In genomic region chr10:32955790-32956189, GRCh38 we compare ENCODE assay signal across 9 cellular contexts. TPM values are rescaled to one million over a fixed set of nuclear protein-coding genes. Genes with fewer than 3 reads are reported as not detected.
DNase-seq lines count a peak whose midpoint lies in the region; ATAC-seq and TF ChIP-seq lines count a peak whose summit lies in the region.
"Had no signal": no experiment of that assay in that cellular context is flagged by ENCODE, and none has a peak within 500 bp of the region (broad histone marks: within the 10 kb centered on the region; RNA-seq: fewer than 3 reads in every experiment).

No MANE protein-coding gene starts in this region.

- no peak for TF ChIP-seq POLR2A in IMR-90 (IDR thresholded peaks at IDR 0.05; ENCODE audit: low read depth, low read length)

- H4K5ac ChIP-seq in IMR-90 (ENCODE audit: low read depth, low read length), result no peak overlapping the region

- no peaks in the 10 kb centered on the region for H3K27me3 Mint-ChIP-seq in dendritic cell treated with granulocyte-macrophage colony-stimulating factor and Interleukin-4, amounts not matched to agents 40 ng/mL and 50 ng/mL, for 4 days
- H3K27me3 Mint-ChIP-seq in CD14-positive monocyte (ENCODE audit: low read depth in 3 of 3), result peaks cover 0 to 3% (median 0%) of the 10 kb centered on the region in 3 donors

- intact Hi-C loops in IMR-90 (cut with micrococcal nuclease), result no loop called here
- intact Hi-C loops in dendritic cell treated with granulocyte-macrophage colony-stimulating factor and Interleukin-4, amounts not matched to agents 40 ng/mL and 50 ng/mL, for 4 days (cut with micrococcal nuclease), result loop anchor here (5.0 kb wide), 1 partner anchor 52 kb away; no protein-coding TSS in a partner anchor
- intact Hi-C loops in sciatic nerve (cut with DNase I), result no loop called here
- intact Hi-C loops in CD14-positive monocyte (cut with micrococcal nuclease), result loop anchor here in 1 of 2 donors (5.0 kb wide), 1 partner anchor 52 kb away; no protein-coding TSS in a partner anchor

- no peak overlapping the region for H2AFZ ChIP-seq in IMR-90 (replicated peaks; ENCODE audit: low read length, poor library complexity)

- H4K91ac ChIP-seq in IMR-90 (ENCODE audit: insufficient read depth, low read depth, low read length), result no peak overlapping the region

- no peaks in the 10 kb centered on the region for H3K27me3 ChIP-seq in IMR-90 (ENCODE audit: control insufficient read depth, insufficient read depth, low read length)
- H3K27me3 ChIP-seq in muscle layer of colon (ENCODE audit: control insufficient read depth in 1 of 2, insufficient read depth in 2 of 2, low read length in 2 of 2), result no peaks in the 10 kb centered on the region

- peak overlapping the region; percentile 10; the same call in 1 of the 2 replicates for H3K27ac ChIP-seq in IMR-90 (ENCODE audit: insufficient read depth, low read length)
- peak overlapping the region; percentile 67 for H3K27ac ChIP-seq in muscle layer of colon (ENCODE audit: low read depth, low read length)

- H2BK15ac ChIP-seq in IMR-90 (ENCODE audit: low read depth, low read length), result no peak overlapping the region

- no peak overlapping the region for H2BK20ac ChIP-seq in IMR-90 (ENCODE audit: low read depth, low read length)

- peaks cover 75% of the 10 kb centered on the region for H3K4me1 Mint-ChIP-seq in dendritic cell treated with granulocyte-macrophage colony-stimulating factor and Interleukin-4, amounts not matched to agents 40 ng/mL and 50 ng/mL, for 4 days (ENCODE audit: low read depth)
- H3K4me1 Mint-ChIP-seq in CD14-positive monocyte, result peaks cover 66% of the 10 kb centered on the region

- H3K36me3 Mint-ChIP-seq in dendritic cell treated with granulocyte-macrophage colony-stimulating factor and Interleukin-4, amounts not matched to agents 40 ng/mL and 50 ng/mL, for 4 days (ENCODE audit: low read depth), result peaks cover 19% of the 10 kb centered on the region
- H3K36me3 Mint-ChIP-seq in CD14-positive monocyte, result peaks cover 13 to 34% of the 10 kb centered on the region in 2 donors

- POLR2A ChIA-PET in AG04449 (lab: Yijun Ruan, JAX) (interaction anchor here (1.2 to 6.1 kb wide), 3 partner anchors 25 to 50 kb away, joined by 3 to 45 read pairs (median 6); no protein-coding TSS in a partner anchor), IMR-90 (lab: Charles Lee; ENCODE audit: unreplicated experiment) (interaction anchor here (1.0 to 2.2 kb wide), 2 partner anchors 25 to 49 kb away, joined by 3 to 7 read pairs; no protein-coding TSS in a partner anchor)

- H3K27ac Mint-ChIP-seq in dendritic cell treated with granulocyte-macrophage colony-stimulating factor and Interleukin-4, amounts not matched to agents 40 ng/mL and 50 ng/mL, for 4 days, result no peak overlapping the region
- no peak overlapping the region for H3K27ac Mint-ChIP-seq in CD14-positive monocyte

- BruUV-seq in IMR-90 (replicated peaks; lab: Mats Ljungman, UMichigan), result no TSS peak

- H2BK120ac ChIP-seq in IMR-90 (ENCODE audit: low read depth, low read length), result no peak overlapping the region

- no peak overlapping the region for H2AK9ac ChIP-seq in IMR-90 (replicated peaks; ENCODE audit: low read depth, low read length, poor library complexity)

- in situ Hi-C loops in IMR-90 (cut with MboI; ENCODE audit: low sequenced_read_pairs), result no loop called here

- H3K4me1 ChIP-seq in IMR-90 (ENCODE audit: control insufficient read depth, insufficient read depth, low read length), result peaks cover 17% of the 10 kb centered on the region
- H3K4me1 ChIP-seq in muscle layer of colon (ENCODE audit: insufficient read depth, low read length), result peaks cover 45% of the 10 kb centered on the region

- CTCF ChIA-PET in AG04449 (lab: Yijun Ruan, JAX) (interaction anchor here (1.4 kb wide), 1 partner anchor 53 kb away, joined by 6 read pairs; no protein-coding TSS in a partner anchor), IMR-90 (lab: Yijun Ruan, JAX) (no interaction called here)

- H3K9me1 ChIP-seq in IMR-90 (ENCODE audit: insufficient read depth, low read length), result peaks cover 4% of the 10 kb centered on the region

- H2AK5ac ChIP-seq in IMR-90 (ENCODE audit: low read depth, low read length), result no peak overlapping the region

- no peak overlapping the region; a peak in 1 of 4 replicates for H4K8ac ChIP-seq in IMR-90 (ENCODE audit: low read depth in 2 of 2, low read length in 2 of 2)

- H3K23ac ChIP-seq in IMR-90 (ENCODE audit: low read depth, low read length), result peak overlapping the region; percentile 76; the same call in 1 of the 2 replicates

- H2BK5ac ChIP-seq in IMR-90 (ENCODE audit: low read depth, low read length, poor library complexity, severe bottlenecking), result peak overlapping the region; percentile 99

- TF ChIP-seq CTCF in AG04449 (IDR thresholded peaks at IDR 0.05; ENCODE audit: insufficient read depth, low read length, missing control alignments), result no peak
- TF ChIP-seq CTCF in IMR-90 (conservative IDR thresholded peaks at IDR 0.05; ENCODE audit: low read depth, low read length), result no peak
- TF ChIP-seq CTCF in CD14-positive monocyte (IDR thresholded peaks at IDR 0.05), result no peak

- H4K20me1 ChIP-seq in IMR-90 (ENCODE audit: insufficient read depth, low read length), result peaks cover 68% of the 10 kb centered on the region

- H3K36me3 ChIP-seq in IMR-90 (ENCODE audit: control insufficient read depth, insufficient read depth, low read length) (peaks cover 5% of the 10 kb centered on the region), muscle layer of colon (ENCODE audit: insufficient read depth, low read length) (no peaks in the 10 kb centered on the region)

- DNase-seq in AG04449 (ENCODE audit: low read depth, low spot score) (no peak), IMR-90 (no peak), sciatic nerve (ENCODE audit: low spot score) (no peak), CD14-positive monocyte (ENCODE audit: low spot score) (no peak), SHP77 treated with DMSO at 0.1 percent for 48 hours (lab: John Stamatoyannopoulos, UW) (no peak)
- DNase-seq: activated CD4-positive, CD25-positive, alpha-beta regulatory T cell treated with anti-CD3 and anti-CD28 coated beads, Interleukin-2, amount 50 U/mL, for 72 hours had no signal

- H3K4me2 ChIP-seq in IMR-90 (ENCODE audit: low read depth, low read length), result peak overlapping the region; percentile 100

- H3K56ac ChIP-seq in IMR-90 (ENCODE audit: extremely low read depth, insufficient read depth, low read length), result 0 out of 2 replicates have a peak overlapping the region, but pooled peaks have one; percentile 97

- H3K9me3 Mint-ChIP-seq in dendritic cell treated with granulocyte-macrophage colony-stimulating factor and Interleukin-4, amounts not matched to agents 40 ng/mL and 50 ng/mL, for 4 days, result no peaks in the 10 kb centered on the region
- H3K9me3 Mint-ChIP-seq in CD14-positive monocyte, result no peaks in the 10 kb centered on the region

- peak overlapping the region; percentile 77 for H3K4me3 Mint-ChIP-seq in dendritic cell treated with granulocyte-macrophage colony-stimulating factor and Interleukin-4, amounts not matched to agents 40 ng/mL and 50 ng/mL, for 4 days
- peak overlapping the region in 1 of 2 donors; percentile 84 for H3K4me3 Mint-ChIP-seq in CD14-positive monocyte

- no peaks in the 10 kb centered on the region for H3K9me3 ChIP-seq in IMR-90 (ENCODE audit: control insufficient read depth, insufficient read depth, low read length)
- no peaks in the 10 kb centered on the region for H3K9me3 ChIP-seq in muscle layer of colon (ENCODE audit: low read length)

- no peak overlapping the region; the same call in 1 of the 2 replicates for H3K18ac ChIP-seq in IMR-90 (ENCODE audit: low read depth, low read length)

- no peak for TF ChIP-seq RAD21 in IMR-90 (IDR thresholded peaks at IDR 0.05; ENCODE audit: low read length)

- H3K79me1 ChIP-seq in IMR-90 (ENCODE audit: low read depth in 1 of 2, low read length in 2 of 2), result peaks cover 0 to 20% of the 10 kb centered on the region in 2 experiments; a peak in 2 of 4 replicates

- no CpG with 5 or more reads among the region's 1 CpG for WGBS in IMR-90 (ENCODE audit: extremely low coverage in 2 of 2, insufficient read length in 1 of 2), 2 experiments

- H3K4ac ChIP-seq in IMR-90 (ENCODE audit: low read depth, low read length), result no peak overlapping the region

- dilution Hi-C loops in IMR-90 (cut with HindIII; ENCODE audit: low sequenced_read_pairs, unreplicated experiment), result no loop called here

- no peak for ATAC-seq in IMR-90 (ENCODE audit: low read depth)
- ATAC-seq in sciatic nerve, result no peak
- no peak for ATAC-seq in GM18498 (IDR thresholded peaks at IDR 0.05; ENCODE audit: unreplicated experiment)

- peak overlapping the region; percentile 100; the same call in 1 of the 2 replicates for H3K9ac ChIP-seq in IMR-90 (ENCODE audit: low read depth, low read length)
- peak overlapping the region; percentile 73 for H3K9ac ChIP-seq in muscle layer of colon (ENCODE audit: low read length)

- H3K4me3 ChIP-seq in AG04449 (ENCODE audit: low read depth, low read length) (peak overlapping the region; percentile 75), IMR-90 (ENCODE audit: insufficient read depth, low read depth, low read length) (peak overlapping the region; percentile 100), muscle layer of colon (ENCODE audit: low read depth in 1 of 2, low read length in 2 of 2) (peak overlapping the region in 1 of 2 donors; percentile 82)

- peak overlapping the region; percentile 93; the same call in 1 of the 2 replicates for H3K14ac ChIP-seq in IMR-90 (replicated peaks; ENCODE audit: low read depth, low read length)

TF ChIP-seq in IMR-90, 13 proteins besides CTCF, POLR2A, EP300 and RAD21:
- TF ChIP-seq RCOR1 (IDR thresholded peaks at IDR 0.05; ENCODE audit: insufficient replicate concordance, low read length) (no peak), MAFK (IDR thresholded peaks at IDR 0.05; ENCODE audit: low read depth, low read length) (no peak)

RNA-seq across cellular contexts. Expression of gene ITGB1, which starts 2.2 kb away (rescaled TPM):
- 1,331 and 2,388 TPM in 2 replicates for total RNA-seq in IMR-90 (2012; rRNA removed)
- 1,631 and 2,066 TPM in 2 replicates for polyA plus RNA-seq in IMR-90 (2012; rRNA removed)
- polyA plus RNA-seq in IMR-90 (2012; cell fraction: cytosol; rRNA removed), result 248 and 281 TPM in 2 replicates
- 53.9 and 506 TPM in 2 replicates for polyA plus RNA-seq in IMR-90 (2012; cell fraction: nucleus; rRNA removed; ENCODE audit: low replicate concordance)
- total RNA-seq in sciatic nerve, result 373 TPM
- 100 to 1,000 TPM; 127 to 157 TPM for polyA plus RNA-seq in CD14-positive monocyte
